5 cellular contexts compared by ENCODE assay signal in the genomic region with DNA sequence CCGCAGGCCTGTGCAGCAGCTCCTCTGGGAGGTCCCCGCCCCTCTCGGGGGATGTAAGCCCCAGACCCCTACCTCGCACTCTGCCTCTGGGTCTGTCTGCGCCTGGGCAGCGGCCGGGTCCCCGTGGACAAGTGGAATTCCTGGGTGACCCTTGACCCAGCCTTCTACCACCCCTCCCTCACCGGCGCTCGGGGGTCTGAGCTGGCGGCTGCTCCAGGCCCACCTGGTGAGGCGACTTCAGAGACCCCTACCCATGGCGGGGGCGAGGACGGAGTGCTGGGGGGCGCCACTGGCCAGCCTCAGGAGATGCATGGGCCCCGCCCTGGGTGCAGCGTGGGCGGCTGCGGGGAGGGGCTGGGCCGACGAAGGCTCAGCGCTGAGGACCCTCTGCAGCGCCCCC. TPM values are rescaled to one million over a fixed set of nuclear protein-coding genes. Genes with fewer than 3 reads are reported as not detected.
"Had no signal": no experiment of that assay in that cellular context is flagged by ENCODE, and none has a peak within 500 bp of the region (broad histone marks: within the 10 kb centered on the region; RNA-seq: fewer than 3 reads in every experiment).

No MANE protein-coding gene starts in this region.

RNA-seq across cellular contexts. Expression of a gene that starts 8.4 kb away (rescaled TPM):
- total RNA-seq: H4, H7, HepG2, HT1080 had no signal
- polyA plus RNA-seq: HepG2 had no signal

RNA-seq across cellular contexts. Expression of a gene that starts 21.0 kb away (rescaled TPM):
- polyA plus RNA-seq: IgD-negative memory B cell had no signal

RNA-seq across cellular contexts. Expression of a gene that starts 53.7 kb away (rescaled TPM):
- total RNA-seq: H4 had no signal
